ENCODE assay signal across 1 cellular context in genomic region chr7:101122933-101123702, GRCh38.
A peak's percentile ranks its signal among the peaks of the same experiment; 100 is the strongest.
TF ChIP-seq lines count a peak whose summit lies in the region.

No MANE protein-coding gene starts in this region.

TF ChIP-seq in HepG2, 621 proteins besides CTCF, POLR2A, EP300 and RAD21 (continued from another document and continues in another):
- TF ChIP-seq AKNA (CRISPR knock-in tag; IDR thresholded peaks at IDR 0.05; ENCODE audit: borderline replicate concordance): no peak
- no peak for TF ChIP-seq USF2 (IDR thresholded peaks at IDR 0.05; ENCODE audit: low read depth, low read length)
- no peak for TF ChIP-seq USF2 (CRISPR knock-in tag; IDR thresholded peaks at IDR 0.05; ENCODE audit: borderline replicate concordance)
- no peak for TF ChIP-seq ZBTB39 (CRISPR knock-in tag; IDR thresholded peaks at IDR 0.05)
- TF ChIP-seq PCBP2 (optimal IDR thresholded peaks at IDR 0.05; ENCODE audit: low read depth, low read length, poor library complexity, severe bottlenecking): no peak
- no peak for TF ChIP-seq SRF (IDR thresholded peaks at IDR 0.05; ENCODE audit: low read depth, low read length)
- no peak for TF ChIP-seq ZNF382 (CRISPR knock-in tag; IDR thresholded peaks at IDR 0.05; ENCODE audit: borderline replicate concordance)
- TF ChIP-seq, protein P1, sequence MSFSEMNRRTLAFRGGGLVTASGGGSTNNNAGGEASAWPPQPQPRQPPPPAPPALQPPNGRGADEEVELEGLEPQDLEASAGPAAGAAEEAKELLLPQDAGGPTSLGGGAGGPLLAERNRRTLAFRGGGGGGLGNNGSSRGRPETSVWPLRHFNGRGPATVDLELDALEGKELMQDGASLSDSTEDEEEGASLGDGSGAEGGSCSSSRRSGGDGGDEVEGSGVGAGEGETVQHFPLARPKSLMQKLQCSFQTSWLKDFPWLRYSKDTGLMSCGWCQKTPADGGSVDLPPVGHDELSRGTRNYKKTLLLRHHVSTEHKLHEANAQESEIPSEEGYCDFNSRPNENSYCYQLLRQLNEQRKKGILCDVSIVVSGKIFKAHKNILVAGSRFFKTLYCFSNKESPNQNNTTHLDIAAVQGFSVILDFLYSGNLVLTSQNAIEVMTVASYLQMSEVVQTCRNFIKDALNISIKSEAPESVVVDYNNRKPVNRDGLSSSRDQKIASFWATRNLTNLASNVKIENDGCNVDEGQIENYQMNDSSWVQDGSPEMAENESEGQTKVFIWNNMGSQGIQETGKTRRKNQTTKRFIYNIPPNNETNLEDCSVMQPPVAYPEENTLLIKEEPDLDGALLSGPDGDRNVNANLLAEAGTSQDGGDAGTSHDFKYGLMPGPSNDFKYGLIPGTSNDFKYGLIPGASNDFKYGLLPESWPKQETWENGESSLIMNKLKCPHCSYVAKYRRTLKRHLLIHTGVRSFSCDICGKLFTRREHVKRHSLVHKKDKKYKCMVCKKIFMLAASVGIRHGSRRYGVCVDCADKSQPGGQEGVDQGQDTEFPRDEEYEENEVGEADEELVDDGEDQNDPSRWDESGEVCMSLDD (CRISPR knock-in tag; IDR thresholded peaks at IDR 0.05; ENCODE audit: borderline replicate concordance): no peak
- no peak for TF ChIP-seq HINFP (CRISPR knock-in tag; IDR thresholded peaks at IDR 0.05; ENCODE audit: low read depth)
- TF ChIP-seq ETV5 (CRISPR knock-in tag; IDR thresholded peaks at IDR 0.05; ENCODE audit: borderline replicate concordance): peak; percentile 69; the same call in 1 of the 2 replicates
- TF ChIP-seq ZNF746 (CRISPR knock-in tag; IDR thresholded peaks at IDR 0.05): no peak; the same call in 1 of the 2 replicates
- no peak for TF ChIP-seq SMYD3 (CRISPR knock-in tag; IDR thresholded peaks at IDR 0.05)
- TF ChIP-seq THYN1 (CRISPR knock-in tag; IDR thresholded peaks at IDR 0.05; ENCODE audit: borderline replicate concordance, low read depth): no peak
- TF ChIP-seq ZNF503 (CRISPR knock-in tag; IDR thresholded peaks at IDR 0.05): no peak
- no peak for TF ChIP-seq SP5 (CRISPR knock-in tag; IDR thresholded peaks at IDR 0.05; ENCODE audit: borderline replicate concordance, low read depth)
- no peak for TF ChIP-seq ZNF572 (CRISPR knock-in tag; IDR thresholded peaks at IDR 0.05)
- TF ChIP-seq KDM5A (IDR thresholded peaks at IDR 0.05; ENCODE audit: borderline replicate concordance, low read length): no peak
- TF ChIP-seq TFE3 (CRISPR knock-in tag; IDR thresholded peaks at IDR 0.05): no peak; the same call in none of the 2 replicates
- no peak for TF ChIP-seq PRDM4 (CRISPR knock-in tag; IDR thresholded peaks at IDR 0.05; ENCODE audit: borderline replicate concordance)
- no peak for TF ChIP-seq CC2D1A (CRISPR knock-in tag; IDR thresholded peaks at IDR 0.05)
- no peak for TF ChIP-seq ZNF230 (CRISPR knock-in tag; IDR thresholded peaks at IDR 0.05)
- no peak for TF ChIP-seq MYC (CRISPR knock-in tag; IDR thresholded peaks at IDR 0.05; ENCODE audit: borderline replicate concordance)
- TF ChIP-seq, protein P2, sequence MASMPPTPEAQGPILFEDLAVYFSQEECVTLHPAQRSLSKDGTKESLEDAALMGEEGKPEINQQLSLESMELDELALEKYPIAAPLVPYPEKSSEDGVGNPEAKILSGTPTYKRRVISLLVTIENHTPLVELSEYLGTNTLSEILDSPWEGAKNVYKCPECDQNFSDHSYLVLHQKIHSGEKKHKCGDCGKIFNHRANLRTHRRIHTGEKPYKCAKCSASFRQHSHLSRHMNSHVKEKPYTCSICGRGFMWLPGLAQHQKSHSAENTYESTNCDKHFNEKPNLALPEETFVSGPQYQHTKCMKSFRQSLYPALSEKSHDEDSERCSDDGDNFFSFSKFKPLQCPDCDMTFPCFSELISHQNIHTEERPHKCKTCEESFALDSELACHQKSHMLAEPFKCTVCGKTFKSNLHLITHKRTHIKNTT (CRISPR knock-in tag; IDR thresholded peaks at IDR 0.05): no peak
- no peak for TF ChIP-seq CHCHD3 (CRISPR knock-in tag; IDR thresholded peaks at IDR 0.05)
- peak; percentile 71 for TF ChIP-seq POLR2AphosphoS5 (IDR thresholded peaks at IDR 0.05; ENCODE audit: low read depth, low read length)
- no peak for TF ChIP-seq ZNF513 (CRISPR knock-in tag; conservative IDR thresholded peaks at IDR 0.05)
- no peak for TF ChIP-seq ZFAT (CRISPR knock-in tag; conservative IDR thresholded peaks at IDR 0.05)
- no peak; the same call in 1 of the 2 replicates for TF ChIP-seq MIXL1 (CRISPR knock-in tag; IDR thresholded peaks at IDR 0.05)
- TF ChIP-seq MEIS1 (CRISPR knock-in tag; IDR thresholded peaks at IDR 0.05; ENCODE audit: borderline replicate concordance): no peak
- TF ChIP-seq TMF1 (CRISPR knock-in tag; IDR thresholded peaks at IDR 0.05; ENCODE audit: low read depth): no peak
- no peak for TF ChIP-seq EEA1 (CRISPR knock-in tag; IDR thresholded peaks at IDR 0.05; ENCODE audit: borderline replicate concordance)
